Comparison of ENCODE assay signal across 21 cellular contexts in genomic region chr19:55597493-55597892, GRCh38. TPM values are rescaled to one million over a fixed set of nuclear protein-coding genes. Genes with fewer than 3 reads are reported as not detected.
DNase-seq lines count a peak whose midpoint lies in the region; ATAC-seq and TF ChIP-seq lines count a peak whose summit lies in the region.
"Had no signal": no experiment of that assay in that cellular context is flagged by ENCODE, and none has a peak within 500 bp of the region (broad histone marks: within the 10 kb centered on the region; RNA-seq: fewer than 3 reads in every experiment).

No MANE protein-coding gene starts in this region.

- peaks cover 22 to 40% of the 10 kb centered on the region in 2 donors for H3K36me3 ChIP-seq in neuronal stem cell (replicated peaks in 1 of 2; ENCODE audit: control insufficient read depth in 2 of 2, insufficient read depth in 2 of 2, low read length in 2 of 2)

- no peaks in the 10 kb centered on the region for H3K9me3 Mint-ChIP-seq in Calu3 (ENCODE audit: low read depth, unreplicated experiment)
- peaks cover 0 to 2% of the 10 kb centered on the region in 2 experiments; a peak in 1 of 5 replicates for H3K9me3 Mint-ChIP-seq in H9
- H3K9me3 Mint-ChIP-seq: CD8-positive, alpha-beta memory T cell had no signal

- H3T11ph ChIP-seq in H9 (ENCODE audit: low read length), result no peak overlapping the region

- H3K4me3 Mint-ChIP-seq in Calu3 (ENCODE audit: low read depth, unreplicated experiment), result no peak overlapping the region
- H3K4me3 Mint-ChIP-seq in H9, result peak overlapping the region in 1 of 2 experiments; percentile 61; a peak in 2 of 5 replicates

- H4K20me1 ChIP-seq in H9 (ENCODE audit: control insufficient read depth, insufficient read depth, insufficient read length), result no peaks in the 10 kb centered on the region

- WGBS in H9 (ENCODE audit: extremely low coverage, insufficient read length, low lambda C conversion rate), result no CpG with 5 or more reads among the region's 30 CpGs
- WGBS in neuronal stem cell (ENCODE audit: extremely low coverage in 2 of 2, insufficient read length in 2 of 2, insufficient replicate concordance in 1 of 2), 2 donors, result no CpG with 5 or more reads among the region's 30 CpGs

- H2AK5ac ChIP-seq in H9 (ENCODE audit: insufficient read length, low read length) (no peak overlapping the region), neuronal stem cell (ENCODE audit: low read depth, low read length) (peak overlapping the region; percentile 85)

- H3K27ac ChIP-seq in H9 (ENCODE audit: insufficient read length, low read depth, low read length) (no peak overlapping the region), neuronal stem cell (replicated peaks; ENCODE audit: low read length) (peak overlapping the region; percentile 65)
- H3K27ac ChIP-seq: BLaER1 treated with 17β-estradiol and CSF1 and Interleukin-3, amounts not matched to agents 10 nM and 100 nM; SJSA1 had no signal

- H3K9me3 ChIP-seq in H9 (ENCODE audit: control insufficient read depth, low read depth, low read length), result no peaks in the 10 kb centered on the region
- H3K9me3 ChIP-seq in neuronal stem cell (replicated peaks in 1 of 2; ENCODE audit: control insufficient read depth in 2 of 2, insufficient read depth in 1 of 2, low read depth in 1 of 2, low read length in 2 of 2), result peaks cover under 1 to 5% of the 10 kb centered on the region in 2 donors
- H3K9me3 ChIP-seq: SJSA1 had no signal

- peak overlapping the region; percentile 23 for H3K4me2 ChIP-seq in H9 (ENCODE audit: insufficient read depth, insufficient read length, low read length)
- H3K4me2 ChIP-seq in neuronal stem cell (ENCODE audit: insufficient read depth, low read length, poor library complexity, severe bottlenecking), result no peak overlapping the region

- no peak for ATAC-seq in HG02588 (IDR thresholded peaks at IDR 0.05; ENCODE audit: unreplicated experiment)
- no peak for ATAC-seq in GM19328 (IDR thresholded peaks at IDR 0.05; ENCODE audit: unreplicated experiment)
- ATAC-seq: Panc1 had no signal

- no peak overlapping the region for H2AFZ ChIP-seq in H9 (ENCODE audit: low read length)
- H2AFZ ChIP-seq in neuronal stem cell (ENCODE audit: low read length), result no peak overlapping the region

- H3K4me1 ChIP-seq in H9 (ENCODE audit: insufficient read depth, low read length) (peaks cover 2% of the 10 kb centered on the region; the same call in 1 of the 2 replicates), neuronal stem cell (ENCODE audit: control insufficient read depth in 2 of 2, insufficient read depth in 1 of 2, low read depth in 1 of 2, low read length in 2 of 2) (peaks cover 5 to 9% of the 10 kb centered on the region in 2 donors)

- H3K79me1 ChIP-seq in H9 (ENCODE audit: insufficient read depth, low read depth, low read length, poor library complexity, severe bottlenecking) (no peaks in the 10 kb centered on the region), neuronal stem cell (ENCODE audit: low read depth, low read length) (peaks cover 2% of the 10 kb centered on the region)

- H3K27ac Mint-ChIP-seq in Calu3 (ENCODE audit: unreplicated experiment) (peak overlapping the region; percentile 30), H9 (peak overlapping the region in 1 of 3 experiments; percentile 86; a peak in 1 of 7 replicates)

- H3K23ac ChIP-seq in H9 (ENCODE audit: insufficient read length, low read depth, low read length) (no peak overlapping the region), neuronal stem cell (ENCODE audit: low read depth, low read length, poor library complexity) (no peak overlapping the region)

- CTCF ChIA-PET in Calu3 (lab: Charles Lee), result no interaction called here

- H3K9ac ChIP-seq in H9 (ENCODE audit: extremely low read depth, insufficient read length, low read length), result no peak overlapping the region
- no peak overlapping the region for H3K9ac ChIP-seq in neuronal stem cell (ENCODE audit: low read depth, low read length, poor library complexity)

- no peak overlapping the region for H3K18ac ChIP-seq in H9 (ENCODE audit: insufficient read length, low read depth, low read length)
- H3K18ac ChIP-seq in neuronal stem cell (ENCODE audit: low read length), result no peak overlapping the region

- H2BK5ac ChIP-seq in H9 (ENCODE audit: insufficient read length, low read length), result no peak overlapping the region
- H2BK5ac ChIP-seq in neuronal stem cell (ENCODE audit: low read length), result no peak overlapping the region

- H3K79me2 ChIP-seq in H9 (ENCODE audit: insufficient read depth, low read length), result no peaks in the 10 kb centered on the region

- intact Hi-C loops in Calu3 (cut with micrococcal nuclease; ENCODE audit: unreplicated experiment), result loop anchor here (5.0 kb wide), 1 partner anchor 50 kb away; the partner anchor contains the start of gene SBK3

- peaks cover 69% of the 10 kb centered on the region for H3K36me3 Mint-ChIP-seq in Calu3 (ENCODE audit: insufficient read depth, unreplicated experiment)
- peaks cover 28 to 32% (median 32%) of the 10 kb centered on the region in 3 experiments; a peak in 6 of 7 replicates for H3K36me3 Mint-ChIP-seq in H9 (ENCODE audit: insufficient read depth in 1 of 3, low read depth in 3 of 3)

- no peaks in the 10 kb centered on the region for H3K23me2 ChIP-seq in H9 (ENCODE audit: insufficient read length, low read depth, low read length, poor library complexity, severe bottlenecking)

- no TSS peak for BruUV-seq in Calu3 (replicated peaks; lab: Mats Ljungman, UMichigan)

- DNase-seq in Calu3 (no peak), H9 (peak; percentile 39), islet precursor cell (peak; percentile 46), neuronal stem cell (ENCODE audit: low spot score) (no peak), NCI-H2029 treated with DMSO at 0.1 percent for 48 hours (lab: John Stamatoyannopoulos, UW) (no peak), COR-L47 (lab: John Stamatoyannopoulos, UW) (no peak)
- DNase-seq: CD8-positive, alpha-beta memory T cell; DMS 273 treated with DMSO at 0.1 percent for 48 hours; DND-41; GDM1; NCI-H1092 treated with DMSO at 0.1 percent for 48 hours; NCI-H146; NCI-H2081; NCI-H2171 treated with DMSO at 0.1 percent for 48 hours; NCI-H446 treated with DMSO at 0.1 percent for 48 hours; SW 1271 had no signal

- no peak overlapping the region for H3K56ac ChIP-seq in H9 (ENCODE audit: insufficient read length, low read depth, low read length)

- TF ChIP-seq CTCF in Calu3 (IDR thresholded peaks at IDR 0.05; ENCODE audit: unreplicated experiment), result no peak
- no peak for TF ChIP-seq CTCF in H9 (conservative IDR thresholded peaks at IDR 0.05)

- H4K91ac ChIP-seq in H9 (ENCODE audit: insufficient read length, low read depth, low read length), result no peak overlapping the region
- no peak overlapping the region for H4K91ac ChIP-seq in neuronal stem cell (ENCODE audit: low read depth, low read length, poor library complexity)

- H3K14ac ChIP-seq in H9 (ENCODE audit: insufficient read depth, low read length), result no peak overlapping the region
- H3K14ac ChIP-seq in neuronal stem cell (ENCODE audit: low read length), result no peak overlapping the region

- H3K4me1 Mint-ChIP-seq in Calu3 (ENCODE audit: low read depth, unreplicated experiment) (peaks cover 15% of the 10 kb centered on the region), H9 (peaks cover 19 to 29% of the 10 kb centered on the region in 2 experiments)

- H2BK20ac ChIP-seq in H9 (ENCODE audit: low read depth, low read length, poor library complexity, severe bottlenecking), result no peak overlapping the region

- H3K4ac ChIP-seq in H9 (ENCODE audit: low read depth, low read length), result no peak overlapping the region
- H3K4ac ChIP-seq in neuronal stem cell (ENCODE audit: low read length), result no peak overlapping the region

- H2BK120ac ChIP-seq in H9 (ENCODE audit: low read depth, low read length, poor library complexity, severe bottlenecking) (no peak overlapping the region), neuronal stem cell (ENCODE audit: low read depth, low read length) (no peak overlapping the region)

- no peak overlapping the region for H2BK12ac ChIP-seq in H9 (ENCODE audit: insufficient read length, low read depth, low read length)
- H2BK12ac ChIP-seq in neuronal stem cell (ENCODE audit: low read length), result no peak overlapping the region

- no peak overlapping the region for H4K5ac ChIP-seq in H9 (ENCODE audit: insufficient read length, low read depth, low read length)

- H3K27me3 ChIP-seq in H9 (ENCODE audit: insufficient read depth, low read length), result no peaks in the 10 kb centered on the region
- H3K27me3 ChIP-seq in neuronal stem cell (ENCODE audit: control insufficient read depth in 3 of 3, insufficient read depth in 3 of 3, low read depth in 1 of 3, low read length in 3 of 3), result no peaks in the 10 kb centered on the region
- H3K27me3 ChIP-seq: BLaER1 treated with 17β-estradiol and CSF1 and Interleukin-3, amounts not matched to agents 10 nM and 100 nM; SJSA1 had no signal

- H3K27me3 Mint-ChIP-seq in Calu3 (ENCODE audit: unreplicated experiment) (no peaks in the 10 kb centered on the region), H9 (ENCODE audit: low read depth) (no peaks in the 10 kb centered on the region)

- no peak overlapping the region for H3K4me3 ChIP-seq in neuronal stem cell (ENCODE audit: low read length in 2 of 2)
- H3K4me3 ChIP-seq: BLaER1 treated with 17β-estradiol and CSF1 and Interleukin-3, amounts not matched to agents 10 nM and 100 nM; SJSA1 had no signal

- no peak overlapping the region for H2BK15ac ChIP-seq in H9 (ENCODE audit: low read depth, low read length)
- H2BK15ac ChIP-seq in neuronal stem cell (ENCODE audit: low read length), result no peak overlapping the region

- H4K8ac ChIP-seq in H9 (replicated peaks; ENCODE audit: insufficient read length, low read depth, low read length) (no peak overlapping the region), neuronal stem cell (ENCODE audit: low read depth, low read length) (no peak overlapping the region)

RNA-seq across cellular contexts. Expression of gene FIZ1, which starts 1.8 kb away (rescaled TPM):
- total RNA-seq in Calu3 (2022) (18.6 and 23.0 TPM in 2 replicates), H9 (2021) (21.5 and 25.2 TPM in 2 replicates)
- polyA plus RNA-seq in neuronal stem cell (2013, experiment 1 of 2), result 19.2 TPM
- polyA plus RNA-seq in neuronal stem cell (2013, experiment 2 of 2), result 18.4 TPM

RNA-seq across cellular contexts. Expression of gene ZNF524, which starts 2.6 kb away (rescaled TPM):
- total RNA-seq in Calu3 (2022), result 18.5 and 21.8 TPM in 2 replicates
- 2.9 and 3.0 TPM in 2 replicates for total RNA-seq in H9 (2021)
- 3.1 TPM for polyA plus RNA-seq in neuronal stem cell (2013, experiment 1 of 2)
- polyA plus RNA-seq in neuronal stem cell (2013, experiment 2 of 2), result 3.8 TPM

RNA-seq across cellular contexts. Expression of gene ZNF865, which starts 8.0 kb away (rescaled TPM):
- total RNA-seq in Calu3 (2022) (29.6 and 30.9 TPM in 2 replicates), H9 (2021) (13.8 and 14.3 TPM in 2 replicates)
- polyA plus RNA-seq in neuronal stem cell (2013, experiment 1 of 2), result 12.2 TPM
- polyA plus RNA-seq in neuronal stem cell (2013, experiment 2 of 2), result 12.0 TPM

RNA-seq across cellular contexts. Expression of gene ZNF579, which starts 16.8 kb away (rescaled TPM):
- total RNA-seq in Calu3 (2022) (29.8 and 33.4 TPM in 2 replicates), H9 (2021) (19.9 and 21.5 TPM in 2 replicates)
- 34.7 TPM for polyA plus RNA-seq in neuronal stem cell (2013, experiment 1 of 2)
- polyA plus RNA-seq in neuronal stem cell (2013, experiment 2 of 2), result 32.1 TPM

RNA-seq across cellular contexts. Expression of gene ZNF784, which starts 26.9 kb away (rescaled TPM):
- total RNA-seq in Calu3 (2022) (6.0 and 7.1 TPM in 2 replicates), H9 (2021) (9.9 and 10.7 TPM in 2 replicates)
- polyA plus RNA-seq in neuronal stem cell (2013, experiment 1 of 2), result 6.9 TPM
- polyA plus RNA-seq in neuronal stem cell (2013, experiment 2 of 2), result 6.6 TPM

Comparison
In these comparisons a context has a peak if more than half of its experiments do, and no peak if none do; other contexts are left out.
1. DNase-seq: peak in H9 (single experiment) and islet precursor cell (single experiment); none in Calu3 (single experiment), neuronal stem cell (single experiment), NCI-H2029 treated with DMSO at 0.1 percent for 48 hours (single experiment) and COR-L47 (single experiment).